In the genomic region with DNA sequence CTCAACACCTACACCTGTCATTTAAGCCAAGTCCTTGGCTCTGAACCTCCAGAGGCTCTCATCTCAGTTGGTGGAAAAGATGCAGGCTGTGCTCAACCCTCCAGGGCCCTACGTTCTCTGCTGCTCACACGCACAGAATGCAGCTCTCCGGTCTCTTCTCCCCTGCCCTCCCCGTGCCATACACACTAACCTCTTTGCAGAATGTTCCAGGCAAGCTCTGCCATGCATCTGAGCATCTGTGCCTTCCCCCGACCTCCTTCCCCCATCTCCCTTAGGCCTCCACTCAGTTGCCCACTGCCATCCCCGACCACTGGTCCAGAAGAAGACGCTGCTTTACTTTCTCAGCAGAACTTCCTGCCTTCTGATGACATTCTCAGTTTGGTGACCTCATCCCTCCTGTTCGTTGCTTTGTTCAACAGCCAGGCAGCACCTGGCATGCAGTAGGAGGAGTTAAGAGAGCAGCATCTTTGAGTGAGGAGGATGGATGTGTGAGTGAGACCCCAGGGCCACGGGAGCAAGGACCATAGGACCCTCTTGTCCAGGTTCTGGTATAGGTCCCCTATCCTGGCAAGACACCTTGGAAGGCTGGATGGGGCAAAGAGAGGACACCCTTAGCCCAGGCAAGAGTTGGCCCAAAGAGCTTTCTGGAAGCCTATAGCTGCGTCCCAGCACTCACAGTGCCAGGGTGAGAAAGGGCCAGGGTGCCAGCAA, we compare ENCODE assay signal across 18 cellular contexts.
DNase-seq lines count a peak whose midpoint lies in the region; ATAC-seq and TF ChIP-seq lines count a peak whose summit lies in the region.
"Had no signal": no experiment of that assay in that cellular context is flagged by ENCODE, and none has a peak within 500 bp of the region (broad histone marks: within the 10 kb centered on the region; RNA-seq: fewer than 3 reads in every experiment).

No MANE protein-coding gene starts in this region.

- intact Hi-C loops in activated T-helper 2 cell treated with anti-CD3 and anti-CD28 coated beads, Interferon-gamma antibody, Interleukin-2, Interleukin-4, amounts not matched to agents 10 μg/mL and 5 μg/mL and 100 μg/mL, durations not matched to agents 14 hours and 24 hours and 36 hours (cut with micrococcal nuclease) = no loop called here
- intact Hi-C loops in posterior vena cava (cut with DNase I) = no loop called here

- CTCF ChIA-PET in HEK293T (lab: Yijun Ruan, JAX) = no interaction called here

- no peak overlapping the region for H3K4me3 Mint-ChIP-seq in activated T-helper 2 cell treated with anti-CD3 and anti-CD28 coated beads, Interferon-gamma antibody, Interleukin-2, Interleukin-4, amounts not matched to agents 10 μg/mL and 5 μg/mL and 100 μg/mL, durations not matched to agents 14 hours and 24 hours and 36 hours (ENCODE audit: low read depth)
- H3K4me3 Mint-ChIP-seq in GM23338 = no peak overlapping the region

- H3K36me3 Mint-ChIP-seq in activated T-helper 2 cell treated with anti-CD3 and anti-CD28 coated beads, Interferon-gamma antibody, Interleukin-2, Interleukin-4, amounts not matched to agents 10 μg/mL and 5 μg/mL and 100 μg/mL, durations not matched to agents 14 hours and 24 hours and 36 hours (ENCODE audit: low read depth) = no peaks in the 10 kb centered on the region
- H3K36me3 Mint-ChIP-seq in GM23338 (ENCODE audit: low read depth) = no peaks in the 10 kb centered on the region

- POLR2A ChIA-PET in HEK293T (lab: Yijun Ruan, JAX) = no interaction called here

- no peak overlapping the region for H3K4me2 ChIP-seq in GM23338
- H3K4me2 ChIP-seq: A549 had no signal

- H3K27me3 Mint-ChIP-seq in activated T-helper 2 cell treated with anti-CD3 and anti-CD28 coated beads, Interferon-gamma antibody, Interleukin-2, Interleukin-4, amounts not matched to agents 10 μg/mL and 5 μg/mL and 100 μg/mL, durations not matched to agents 14 hours and 24 hours and 36 hours (ENCODE audit: low read depth) = no peaks in the 10 kb centered on the region
- H3K27me3 Mint-ChIP-seq in GM23338 (ENCODE audit: insufficient read depth, low read depth, poor library complexity) = peaks cover 9% of the 10 kb centered on the region

- DNase-seq in NCI-H510A treated with DMSO at 0.1 percent for 48 hours (lab: John Stamatoyannopoulos, UW) (peak; percentile 36), NCI-H510A (lab: John Stamatoyannopoulos, UW) (no peak), NCI-H146 (lab: John Stamatoyannopoulos, UW) (peak; percentile 31), posterior vena cava (ENCODE audit: low spot score) (peak; percentile 46), GM23338 (ENCODE audit: low spot score) (no peak), HEK293T (ENCODE audit: extremely low spot score) (no peak)
- peak; percentile 1 for DNase-seq in activated T-helper 2 cell treated with anti-CD3 and anti-CD28 coated beads, Interferon-gamma antibody, Interleukin-2, Interleukin-4, amounts not matched to agents 10 μg/mL and 5 μg/mL and 100 μg/mL, durations not matched to agents 14 hours and 24 hours and 36 hours (ENCODE audit: low spot score)
- DNase-seq: COR-L47, IMR-90, NCI-H2171 treated with DMSO at 0.1 percent for 48 hours, NCI-H524 treated with DMSO at 0.1 percent for 48 hours, PC-3, SIG-M5 had no signal

- no peaks in the 10 kb centered on the region for H3F3A ChIP-seq in GM23338 (replicated peaks; ENCODE audit: low read depth)

- H3K9me3 Mint-ChIP-seq in activated T-helper 2 cell treated with anti-CD3 and anti-CD28 coated beads, Interferon-gamma antibody, Interleukin-2, Interleukin-4, amounts not matched to agents 10 μg/mL and 5 μg/mL and 100 μg/mL, durations not matched to agents 14 hours and 24 hours and 36 hours = no peaks in the 10 kb centered on the region
- H3K9me3 Mint-ChIP-seq in GM23338 = no peaks in the 10 kb centered on the region

- H4K20me1 ChIP-seq in GM23338 (replicated peaks; ENCODE audit: insufficient read depth) = no peaks in the 10 kb centered on the region

- no peak overlapping the region for H3K4me3 ChIP-seq in GM23338
- H3K4me3 ChIP-seq: A549, GM12878, HAP-1 had no signal

- H3K36me3 ChIP-seq in GM23338 (ENCODE audit: insufficient read depth) = 0 out of 2 replicates have a peak, but pooled peaks cover 7% of the 10 kb centered on the region
- H3K36me3 ChIP-seq: HAP-1 had no signal

- no peaks in the 10 kb centered on the region for H3K4me1 Mint-ChIP-seq in activated T-helper 2 cell treated with anti-CD3 and anti-CD28 coated beads, Interferon-gamma antibody, Interleukin-2, Interleukin-4, amounts not matched to agents 10 μg/mL and 5 μg/mL and 100 μg/mL, durations not matched to agents 14 hours and 24 hours and 36 hours (ENCODE audit: low read depth)
- H3K4me1 Mint-ChIP-seq in GM23338 = peaks cover 8% of the 10 kb centered on the region; the same call in 1 of the 3 replicates

- no peaks in the 10 kb centered on the region for H3K79me2 ChIP-seq in GM23338 (replicated peaks; ENCODE audit: insufficient read depth)

- H3K9me2 ChIP-seq in GM23338 (ENCODE audit: insufficient read depth) = no peaks in the 10 kb centered on the region

- H3K4me1 ChIP-seq in GM23338 (ENCODE audit: insufficient read depth) = no peaks in the 10 kb centered on the region
- H3K4me1 ChIP-seq: A549, HAP-1 had no signal

- H2AFZ ChIP-seq in GM23338 = no peak overlapping the region

- H3K27ac Mint-ChIP-seq in activated T-helper 2 cell treated with anti-CD3 and anti-CD28 coated beads, Interferon-gamma antibody, Interleukin-2, Interleukin-4, amounts not matched to agents 10 μg/mL and 5 μg/mL and 100 μg/mL, durations not matched to agents 14 hours and 24 hours and 36 hours = no peak overlapping the region
- no peak overlapping the region for H3K27ac Mint-ChIP-seq in GM23338

- TF ChIP-seq CTCF in GM23338 (conservative IDR thresholded peaks at IDR 0.05; ENCODE audit: low read depth in 2 of 2) = no peak

- ATAC-seq in GM23338 (no peak), GM18502 (IDR thresholded peaks at IDR 0.05; ENCODE audit: poor library complexity, unreplicated experiment) (no peak)
- ATAC-seq: A549, GM12878, PC-3 had no signal

- no peak overlapping the region for H3K27ac ChIP-seq in GM23338 (ENCODE audit: low read depth)
- H3K27ac ChIP-seq: A549, C4-2B had no signal

- H3K27me3 ChIP-seq in GM23338 (ENCODE audit: insufficient read depth) = no peaks in the 10 kb centered on the region

TF ChIP-seq in GM23338, 12 proteins besides CTCF, POLR2A, EP300 and RAD21 (continues in another document):
- TF ChIP-seq NANOG (IDR thresholded peaks at IDR 0.05; ENCODE audit: borderline replicate concordance) (no peak), EZH2 (IDR thresholded peaks at IDR 0.05; ENCODE audit: low read depth, unreplicated experiment) (no peak), CREB1 (CRISPR knock-in tag; IDR thresholded peaks at IDR 0.05; ENCODE audit: low read depth) (no peak)
- TF ChIP-seq, protein P1, sequence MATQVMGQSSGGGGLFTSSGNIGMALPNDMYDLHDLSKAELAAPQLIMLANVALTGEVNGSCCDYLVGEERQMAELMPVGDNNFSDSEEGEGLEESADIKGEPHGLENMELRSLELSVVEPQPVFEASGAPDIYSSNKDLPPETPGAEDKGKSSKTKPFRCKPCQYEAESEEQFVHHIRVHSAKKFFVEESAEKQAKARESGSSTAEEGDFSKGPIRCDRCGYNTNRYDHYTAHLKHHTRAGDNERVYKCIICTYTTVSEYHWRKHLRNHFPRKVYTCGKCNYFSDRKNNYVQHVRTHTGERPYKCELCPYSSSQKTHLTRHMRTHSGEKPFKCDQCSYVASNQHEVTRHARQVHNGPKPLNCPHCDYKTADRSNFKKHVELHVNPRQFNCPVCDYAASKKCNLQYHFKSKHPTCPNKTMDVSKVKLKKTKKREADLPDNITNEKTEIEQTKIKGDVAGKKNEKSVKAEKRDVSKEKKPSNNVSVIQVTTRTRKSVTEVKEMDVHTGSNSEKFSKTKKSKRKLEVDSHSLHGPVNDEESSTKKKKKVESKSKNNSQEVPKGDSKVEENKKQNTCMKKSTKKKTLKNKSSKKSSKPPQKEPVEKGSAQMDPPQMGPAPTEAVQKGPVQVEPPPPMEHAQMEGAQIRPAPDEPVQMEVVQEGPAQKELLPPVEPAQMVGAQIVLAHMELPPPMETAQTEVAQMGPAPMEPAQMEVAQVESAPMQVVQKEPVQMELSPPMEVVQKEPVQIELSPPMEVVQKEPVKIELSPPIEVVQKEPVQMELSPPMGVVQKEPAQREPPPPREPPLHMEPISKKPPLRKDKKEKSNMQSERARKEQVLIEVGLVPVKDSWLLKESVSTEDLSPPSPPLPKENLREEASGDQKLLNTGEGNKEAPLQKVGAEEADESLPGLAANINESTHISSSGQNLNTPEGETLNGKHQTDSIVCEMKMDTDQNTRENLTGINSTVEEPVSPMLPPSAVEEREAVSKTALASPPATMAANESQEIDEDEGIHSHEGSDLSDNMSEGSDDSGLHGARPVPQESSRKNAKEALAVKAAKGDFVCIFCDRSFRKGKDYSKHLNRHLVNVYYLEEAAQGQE (IDR thresholded peaks at IDR 0.05; ENCODE audit: unreplicated experiment) = no peak

TF ChIP-seq in HEK293T, 16 proteins besides CTCF, POLR2A, EP300 and RAD21:
- TF ChIP-seq CTBP1 (IDR thresholded peaks at IDR 0.05; ENCODE audit: borderline replicate concordance) (no peak), ELF4 (IDR thresholded peaks at IDR 0.05) (no peak), ARNT (IDR thresholded peaks at IDR 0.05) (no peak), SP1 (IDR thresholded peaks at IDR 0.05) (no peak), FOXK2 (IDR thresholded peaks at IDR 0.05) (no peak), BHLHE40 (IDR thresholded peaks at IDR 0.05; ENCODE audit: borderline replicate concordance) (no peak), FOXM1 (IDR thresholded peaks at IDR 0.05; ENCODE audit: borderline replicate concordance) (no peak), NFRKB (IDR thresholded peaks at IDR 0.05) (no peak)
- TF ChIP-seq, protein P2, sequence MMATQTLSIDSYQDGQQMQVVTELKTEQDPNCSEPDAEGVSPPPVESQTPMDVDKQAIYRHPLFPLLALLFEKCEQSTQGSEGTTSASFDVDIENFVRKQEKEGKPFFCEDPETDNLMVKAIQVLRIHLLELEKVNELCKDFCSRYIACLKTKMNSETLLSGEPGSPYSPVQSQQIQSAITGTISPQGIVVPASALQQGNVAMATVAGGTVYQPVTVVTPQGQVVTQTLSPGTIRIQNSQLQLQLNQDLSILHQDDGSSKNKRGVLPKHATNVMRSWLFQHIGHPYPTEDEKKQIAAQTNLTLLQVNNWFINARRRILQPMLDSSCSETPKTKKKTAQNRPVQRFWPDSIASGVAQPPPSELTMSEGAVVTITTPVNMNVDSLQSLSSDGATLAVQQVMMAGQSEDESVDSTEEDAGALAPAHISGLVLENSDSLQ (IDR thresholded peaks at IDR 0.05) = no peak

Comparison
In these comparisons a context has a peak if more than half of its experiments do, and no peak if none do; other contexts are left out.
1. DNase-seq: peak in NCI-H510A treated with DMSO at 0.1 percent for 48 hours (single experiment), NCI-H146 (single experiment), activated T-helper 2 cell treated with anti-CD3 and anti-CD28 coated beads, Interferon-gamma antibody, Interleukin-2, Interleukin-4, amounts not matched to agents 10 μg/mL and 5 μg/mL and 100 μg/mL, durations not matched to agents 14 hours and 24 hours and 36 hours (single experiment) and posterior vena cava (single experiment); none in NCI-H510A (single experiment), GM23338 (single experiment) and HEK293T (single experiment).